29 cellular contexts compared by ENCODE assay signal in the genomic region with DNA sequence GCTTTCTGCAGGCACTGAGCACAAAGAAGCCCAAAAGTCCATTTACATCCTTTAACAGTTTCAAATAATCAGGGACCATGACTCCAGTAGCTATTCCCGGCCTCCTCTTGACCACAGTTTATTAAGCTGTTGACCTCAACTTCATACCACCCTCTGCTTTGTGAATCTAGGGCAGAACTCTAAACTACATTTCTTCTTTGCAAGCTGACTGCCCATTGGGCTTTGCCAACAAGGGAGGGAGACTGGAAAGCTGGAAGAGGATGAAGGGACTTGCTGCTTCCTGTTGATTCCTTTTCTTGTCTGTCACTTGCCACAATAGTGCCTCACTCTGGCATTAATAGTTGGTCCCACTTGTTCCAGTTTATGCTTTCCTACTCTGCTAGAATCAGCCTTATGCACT. TPM values are rescaled to one million over a fixed set of nuclear protein-coding genes. Genes with fewer than 3 reads are reported as not detected.
DNase-seq lines count a peak whose midpoint lies in the region; ATAC-seq lines count a peak whose summit lies in the region.
"Had no signal": no experiment of that assay in that cellular context is flagged by ENCODE, and none has a peak within 500 bp of the region (broad histone marks: within the 10 kb centered on the region; RNA-seq: fewer than 3 reads in every experiment).

No MANE protein-coding gene starts in this region.

- H3K18ac ChIP-seq in mesendoderm (ENCODE audit: low read length): no peak overlapping the region

- in situ Hi-C loops in G401 (cut with HindIII; ENCODE audit: low sequenced_read_pairs): no loop called here

- DNase-seq in G401 (ENCODE audit: low spot score) (peak; percentile 33), T-helper 17 cell (no peak), mesendoderm (no peak), putamen (ENCODE audit: low spot score) (peak; percentile 21), left lobe of liver (ENCODE audit: low spot score) (no peak), cortex of kidney (lab: John Stamatoyannopoulos, UW) (no peak)
- DNase-seq in activated CD8-positive, alpha-beta memory T cell treated with anti-CD3 and anti-CD28 coated beads, Interleukin-2, amount 10 ng/mL, durations not matched to agents 7 days and 5 days: no peak
- DNase-seq: activated CD4-positive, alpha-beta T cell treated with anti-CD3 and anti-CD28 coated beads, Interleukin-2, amount 50 U/mL, for 48 hours; activated CD4-positive, CD25-positive, alpha-beta regulatory T cell treated with anti-CD3 and anti-CD28 coated beads, Interleukin-2, amount 50 U/mL, for 72 hours; activated CD8-positive, alpha-beta memory T cell treated with anti-CD3 and anti-CD28 coated beads, Interleukin-2, amount 50 U/mL, for 4 hours; activated naive CD4-positive, alpha-beta T cell treated with anti-CD3 and anti-CD28 coated beads, Interleukin-2, amount 10 ng/mL, durations not matched to agents 7 days and 5 days; body of pancreas; cerebellar nuclear complex; DND-41; dorsolateral prefrontal cortex; KBM-7; mammary epithelial cell; MG63; NCI-H1105 treated with DMSO at 0.1 percent for 48 hours; NCI-H187 treated with DMSO at 0.1 percent for 48 hours; PC-9; sigmoid colon; SK-N-SH; stimulated activated naive CD4-positive, alpha-beta T cell; upper lobe of right lung had no signal

- peaks cover 5% of the 10 kb centered on the region for H3K36me3 Mint-ChIP-seq in T-helper 17 cell (ENCODE audit: low read depth)
- peaks cover 20% of the 10 kb centered on the region for H3K36me3 Mint-ChIP-seq in activated CD8-positive, alpha-beta memory T cell treated with anti-CD3 and anti-CD28 coated beads, Interleukin-2, amount 10 ng/mL, durations not matched to agents 7 days and 5 days

- no peak overlapping the region for H2AK5ac ChIP-seq in mesendoderm (ENCODE audit: low read length)

- no peak overlapping the region for H2BK5ac ChIP-seq in mesendoderm (ENCODE audit: low read length)

- no peak overlapping the region for H4K8ac ChIP-seq in mesendoderm (ENCODE audit: low read depth, low read length)

- H4K5ac ChIP-seq in mesendoderm (ENCODE audit: low read length): no peak overlapping the region

- H3K4ac ChIP-seq in mesendoderm (ENCODE audit: low read depth, low read length): no peak overlapping the region

- no peaks in the 10 kb centered on the region for H3K9me3 ChIP-seq in T-helper 17 cell (ENCODE audit: control insufficient read depth, low read length, poor library complexity, severe bottlenecking)
- H3K9me3 ChIP-seq: body of pancreas, sigmoid colon had no signal

- peaks cover 9% of the 10 kb centered on the region for H3K9me3 Mint-ChIP-seq in activated CD8-positive, alpha-beta memory T cell treated with anti-CD3 and anti-CD28 coated beads, Interleukin-2, amount 10 ng/mL, durations not matched to agents 7 days and 5 days (ENCODE audit: low read depth)

- H3K4me1 Mint-ChIP-seq in T-helper 17 cell: peaks cover 42% of the 10 kb centered on the region
- H3K4me1 Mint-ChIP-seq in activated CD8-positive, alpha-beta memory T cell treated with anti-CD3 and anti-CD28 coated beads, Interleukin-2, amount 10 ng/mL, durations not matched to agents 7 days and 5 days: peaks cover 29% of the 10 kb centered on the region

- peak overlapping the region; percentile 65 for H3K27ac Mint-ChIP-seq in T-helper 17 cell
- no peak overlapping the region for H3K27ac Mint-ChIP-seq in activated CD8-positive, alpha-beta memory T cell treated with anti-CD3 and anti-CD28 coated beads, Interleukin-2, amount 10 ng/mL, durations not matched to agents 7 days and 5 days
- H3K27ac Mint-ChIP-seq: activated naive CD4-positive, alpha-beta T cell treated with anti-CD3 and anti-CD28 coated beads, Interleukin-2, amount 10 ng/mL, durations not matched to agents 7 days and 5 days; GM23338; progenitor cell of endocrine pancreas had no signal

- no peaks in the 10 kb centered on the region for H3K27me3 Mint-ChIP-seq in T-helper 17 cell
- no peaks in the 10 kb centered on the region for H3K27me3 Mint-ChIP-seq in activated CD8-positive, alpha-beta memory T cell treated with anti-CD3 and anti-CD28 coated beads, Interleukin-2, amount 10 ng/mL, durations not matched to agents 7 days and 5 days

- WGBS in mesendoderm (ENCODE audit: extremely low coverage, insufficient coverage, low lambda C conversion rate): no CpG with 5 or more reads among the region's 1 CpG

- ATAC-seq in T-helper 17 cell (no peak), left lobe of liver (no peak), GM19455 (IDR thresholded peaks at IDR 0.05; ENCODE audit: unreplicated experiment) (no peak)
- no peak for ATAC-seq in activated CD8-positive, alpha-beta memory T cell treated with anti-CD3 and anti-CD28 coated beads, Interleukin-2, amount 10 ng/mL, durations not matched to agents 7 days and 5 days
- ATAC-seq: body of pancreas, gastroesophageal sphincter, GM23338, upper lobe of right lung had no signal

- peaks cover 19% of the 10 kb centered on the region for H3K79me1 ChIP-seq in mesendoderm (ENCODE audit: low read length)

- CTCF ChIA-PET in activated CD8-positive, alpha-beta memory T cell treated with anti-CD3 and anti-CD28 coated beads, Interleukin-2, amount 10 ng/mL, durations not matched to agents 7 days and 5 days (lab: Charles Lee): interaction anchor here (0.8 to 1.1 kb wide), 2 partner anchors 17 to 23 kb away, joined by 3 to 4 read pairs; no protein-coding TSS in a partner anchor

- H3K79me2 ChIP-seq in mesendoderm (ENCODE audit: control insufficient read depth, insufficient read depth, low read length): peaks cover 28% of the 10 kb centered on the region

- no peak overlapping the region for H3K4me3 ChIP-seq in mesendoderm (ENCODE audit: low read length)
- H3K4me3 ChIP-seq: body of pancreas, gastroesophageal sphincter, GM23338, MG63, PC-9, sigmoid colon, upper lobe of right lung had no signal

- no peak overlapping the region for H3K4me2 ChIP-seq in mesendoderm (ENCODE audit: low read length)
- H3K4me2 ChIP-seq: GM23338 had no signal

- peak overlapping the region; percentile 15 for H3K56ac ChIP-seq in mesendoderm (ENCODE audit: low read length)

- no peak overlapping the region for H3K23ac ChIP-seq in mesendoderm (ENCODE audit: low read length)

- peak overlapping the region; percentile 9 for H3K4me3 Mint-ChIP-seq in T-helper 17 cell
- no peak overlapping the region for H3K4me3 Mint-ChIP-seq in activated CD8-positive, alpha-beta memory T cell treated with anti-CD3 and anti-CD28 coated beads, Interleukin-2, amount 10 ng/mL, durations not matched to agents 7 days and 5 days
- H3K4me3 Mint-ChIP-seq: activated naive CD4-positive, alpha-beta T cell treated with anti-CD3 and anti-CD28 coated beads, Interleukin-2, amount 10 ng/mL, durations not matched to agents 7 days and 5 days; GM23338 had no signal

- H3K9ac ChIP-seq in mesendoderm (ENCODE audit: low read length): no peak overlapping the region
- H3K9ac ChIP-seq: SK-N-SH had no signal

- no peaks in the 10 kb centered on the region for H3K36me3 ChIP-seq in mesendoderm (ENCODE audit: control insufficient read depth, insufficient read depth, low read length)
- H3K36me3 ChIP-seq: MG63, sigmoid colon, upper lobe of right lung had no signal

- H3K27ac ChIP-seq in mesendoderm (ENCODE audit: low read depth, low read length): no peak overlapping the region
- H3K27ac ChIP-seq: body of pancreas, gastroesophageal sphincter, PC-9, sigmoid colon, upper lobe of right lung had no signal

- H2BK15ac ChIP-seq in mesendoderm (replicated peaks; ENCODE audit: low read depth): no peak overlapping the region

- H2BK120ac ChIP-seq in mesendoderm (ENCODE audit: low read depth, low read length): no peak overlapping the region

- H3K4me1 ChIP-seq in mesendoderm (ENCODE audit: control insufficient read depth, low read depth, low read length): peaks cover 5% of the 10 kb centered on the region

- no peaks in the 10 kb centered on the region for H3K27me3 ChIP-seq in mesendoderm (ENCODE audit: insufficient read depth, low read length, poor library complexity)
- H3K27me3 ChIP-seq: body of pancreas, dorsolateral prefrontal cortex, gastroesophageal sphincter, MG63, sigmoid colon, upper lobe of right lung had no signal

RNA-seq across cellular contexts. Expression of a gene that starts 2.7 kb away (rescaled TPM):
- 14.7 and 26.9 TPM in 2 replicates for total RNA-seq in G401 (2014; rRNA removed; shearing (Covaris generic))
- 10 to 100 TPM; 28.3 to 35.8 TPM for total RNA-seq in T-helper 17 cell
- 16.5 TPM for polyA plus RNA-seq in mesendoderm (2013, experiment 1 of 2)
- 16.1 TPM for polyA plus RNA-seq in mesendoderm (2013, experiment 2 of 2)
- total RNA-seq in activated CD8-positive, alpha-beta memory T cell treated with anti-CD3 and anti-CD28 coated beads, Interleukin-2, amount 10 ng/mL, durations not matched to agents 7 days and 5 days: 10 to 100 TPM in 1 of 2 experiments, 1 to 10 TPM in 1; 10.0 to 10.7 TPM
- total RNA-seq in left lobe of liver: 6.1 TPM

RNA-seq across cellular contexts. Expression of a gene that starts 23.6 kb away (rescaled TPM):
- 94.1 and 134 TPM in 2 replicates for total RNA-seq in G401 (2014; rRNA removed; shearing (Covaris generic))
- total RNA-seq in T-helper 17 cell (10 to 100 TPM; 25.4 to 42.5 TPM), left lobe of liver (13.0 TPM)
- polyA plus RNA-seq in mesendoderm (2013, experiment 1 of 2): 66.3 TPM
- 68.1 TPM for polyA plus RNA-seq in mesendoderm (2013, experiment 2 of 2)
- total RNA-seq in activated CD8-positive, alpha-beta memory T cell treated with anti-CD3 and anti-CD28 coated beads, Interleukin-2, amount 10 ng/mL, durations not matched to agents 7 days and 5 days: 10 to 100 TPM; 29.7 to 31.2 TPM

RNA-seq across cellular contexts. Expression of a gene that starts 54.5 kb away (rescaled TPM):
- 6.6 and 17.0 TPM in 2 replicates for total RNA-seq in G401 (2014; rRNA removed; shearing (Covaris generic))
- total RNA-seq in T-helper 17 cell (1 to 10 TPM; 6.5 to 6.9 TPM), left lobe of liver (25.9 TPM)
- 20.2 TPM for polyA plus RNA-seq in mesendoderm (2013, experiment 1 of 2)
- 20.1 TPM for polyA plus RNA-seq in mesendoderm (2013, experiment 2 of 2)
- 1 to 10 TPM; 1.6 to 1.7 TPM for total RNA-seq in activated CD8-positive, alpha-beta memory T cell treated with anti-CD3 and anti-CD28 coated beads, Interleukin-2, amount 10 ng/mL, durations not matched to agents 7 days and 5 days

Comparison
In these comparisons a context has a peak if more than half of its experiments do, and no peak if none do; other contexts are left out.
1. DNase-seq: peak in G401 (single experiment) and putamen (single experiment); none in T-helper 17 cell (0 of 3), mesendoderm (single experiment), activated CD8-positive, alpha-beta memory T cell treated with anti-CD3 and anti-CD28 coated beads, Interleukin-2, amount 10 ng/mL, durations not matched to agents 7 days and 5 days (single experiment), left lobe of liver (single experiment) and cortex of kidney (single experiment).